In the genomic region with DNA sequence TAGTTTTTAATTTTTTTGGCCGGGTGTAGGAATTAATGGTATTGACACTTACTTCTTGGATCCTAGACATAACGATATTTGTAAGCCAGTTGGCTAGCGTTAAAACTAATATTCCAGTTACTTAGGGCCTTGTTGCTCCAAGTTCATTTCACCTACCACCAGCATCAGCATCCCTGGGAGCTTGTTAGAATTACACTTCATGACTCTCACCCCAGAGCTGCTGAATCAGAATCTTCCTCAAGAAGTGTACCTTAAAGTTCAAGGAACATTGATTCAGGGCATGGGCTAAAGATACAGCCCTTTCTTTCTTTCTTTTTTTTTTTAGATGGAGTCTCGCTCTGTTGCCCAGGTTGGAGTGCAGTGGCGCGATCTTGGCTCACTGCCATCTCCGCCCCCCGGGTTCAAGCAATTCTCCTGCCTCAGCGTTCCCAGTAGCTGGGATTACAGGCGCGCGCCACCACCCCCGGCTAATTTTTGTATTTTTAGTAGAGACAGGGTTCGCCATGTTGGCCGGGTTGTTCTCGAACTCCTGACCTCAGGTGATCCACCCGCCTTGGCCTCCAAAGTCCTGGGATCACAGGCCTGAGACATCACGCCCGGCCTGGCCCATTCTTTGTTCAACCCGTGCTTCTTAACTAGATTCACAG, we compare ENCODE assay signal across 8 cellular contexts. TPM values are rescaled to one million over a fixed set of nuclear protein-coding genes. Genes with fewer than 3 reads are reported as not detected.
DNase-seq lines count a peak whose midpoint lies in the region; ATAC-seq and TF ChIP-seq lines count a peak whose summit lies in the region.
"Had no signal": no experiment of that assay in that cellular context is flagged by ENCODE, and none has a peak within 500 bp of the region (broad histone marks: within the 10 kb centered on the region; RNA-seq: fewer than 3 reads in every experiment).

No MANE protein-coding gene starts in this region.

- no peaks in the 10 kb centered on the region for H3K9me2 ChIP-seq in neural cell (ENCODE audit: insufficient read depth, low read length)

- H3K4me1 ChIP-seq in ES-I3 (ENCODE audit: insufficient read depth, low read length): peaks cover 8% of the 10 kb centered on the region; the same call in 1 of the 2 replicates

- no peak for TF ChIP-seq RAD21 in neural cell (conservative IDR thresholded peaks at IDR 0.05)

- no peaks in the 10 kb centered on the region for H3F3A ChIP-seq in neural cell (ENCODE audit: insufficient read depth, low read length, poor library complexity, severe bottlenecking)

- DNase-seq in LNCaP clone FGC (ENCODE audit: low read depth): no peak
- DNase-seq in central memory CD8-positive, alpha-beta T cell (ENCODE audit: low spot score in 2 of 2): no peak
- DNase-seq in NCI-H2029 (lab: John Stamatoyannopoulos, UW): no peak
- DNase-seq in NCI-H2107 (lab: John Stamatoyannopoulos, UW): no peak
- DNase-seq: caudate nucleus had no signal

- peak overlapping the region; percentile 86 for H3K4me3 Mint-ChIP-seq in central memory CD8-positive, alpha-beta T cell

- H3K9ac ChIP-seq in ES-I3 (ENCODE audit: low read depth, low read length) (peak overlapping the region; percentile 94; the same call in 1 of the 2 replicates), neural cell (ENCODE audit: low read length) (no peak overlapping the region)

- peak overlapping the region; percentile 70 for H3K4me2 ChIP-seq in neural cell (ENCODE audit: low read length)

- H3K9me3 Mint-ChIP-seq in central memory CD8-positive, alpha-beta T cell: no peaks in the 10 kb centered on the region

- no peak for ATAC-seq in central memory CD8-positive, alpha-beta T cell (replicated peaks; ENCODE audit: extremely low read depth, poor library complexity, severe bottlenecking)
- no peak for ATAC-seq in HG03196 (IDR thresholded peaks at IDR 0.05; ENCODE audit: unreplicated experiment)

- TF ChIP-seq EP300 in neural cell (conservative IDR thresholded peaks at IDR 0.05; ENCODE audit: poor library complexity, severe bottlenecking): no peak

- no peaks in the 10 kb centered on the region for H3K27me3 ChIP-seq in neural cell (ENCODE audit: insufficient read depth, low read depth, low read length)

- H3K4me3 ChIP-seq in LNCaP clone FGC (ENCODE audit: low read depth, low read length): peak overlapping the region; percentile 87
- H3K4me3 ChIP-seq in neural cell (ENCODE audit: low read length): peak overlapping the region; percentile 87

- TF ChIP-seq CTCF in LNCaP clone FGC (IDR thresholded peaks at IDR 0.05; ENCODE audit: control insufficient read depth, extremely low read depth, insufficient read depth) (no peak), neural cell (IDR thresholded peaks at IDR 0.05; ENCODE audit: poor library complexity, severe bottlenecking) (no peak)

- H3K36me3 Mint-ChIP-seq in central memory CD8-positive, alpha-beta T cell (ENCODE audit: insufficient read depth): peaks cover 17% of the 10 kb centered on the region

- H3K27ac ChIP-seq in neural cell (ENCODE audit: low read length): no peak overlapping the region

- peak overlapping the region; percentile 96 for H3K27ac Mint-ChIP-seq in central memory CD8-positive, alpha-beta T cell (ENCODE audit: low read depth)

- H3K27me3 Mint-ChIP-seq in central memory CD8-positive, alpha-beta T cell: no peaks in the 10 kb centered on the region

- H3K79me2 ChIP-seq in neural cell (replicated peaks; ENCODE audit: insufficient read depth, low read length): peaks cover 16% of the 10 kb centered on the region

- H3K9me3 ChIP-seq in ES-I3 (ENCODE audit: control insufficient read depth, insufficient read depth, low read length) (no peaks in the 10 kb centered on the region), neural cell (ENCODE audit: low read length) (no peaks in the 10 kb centered on the region)

- no peaks in the 10 kb centered on the region for H4K20me1 ChIP-seq in neural cell (ENCODE audit: insufficient read depth)

- H3K4me1 Mint-ChIP-seq in central memory CD8-positive, alpha-beta T cell: peaks cover 33% of the 10 kb centered on the region

- H2AFZ ChIP-seq in neural cell (ENCODE audit: low read depth, low read length): no peak overlapping the region

- no peaks in the 10 kb centered on the region for H3K36me3 ChIP-seq in ES-I3 (ENCODE audit: insufficient read depth, low read length)
- H3K36me3 ChIP-seq in neural cell (ENCODE audit: insufficient read depth, low read length): no peaks in the 10 kb centered on the region

TF ChIP-seq in neural cell, 6 proteins besides CTCF, POLR2A, EP300 and RAD21:
- TF ChIP-seq SMC3 (conservative IDR thresholded peaks at IDR 0.05; ENCODE audit: poor library complexity) (no peak), TAF1 (IDR thresholded peaks at IDR 0.05; ENCODE audit: low read depth) (no peak), EZH2 (IDR thresholded peaks at IDR 0.05; ENCODE audit: borderline replicate concordance, insufficient read depth, low read length, poor library complexity, severe bottlenecking) (no peak), MXI1 (conservative IDR thresholded peaks at IDR 0.05; ENCODE audit: poor library complexity, severe bottlenecking) (no peak), POLR2AphosphoS5 (IDR thresholded peaks at IDR 0.05) (no peak)
- TF ChIP-seq, protein P1, sequence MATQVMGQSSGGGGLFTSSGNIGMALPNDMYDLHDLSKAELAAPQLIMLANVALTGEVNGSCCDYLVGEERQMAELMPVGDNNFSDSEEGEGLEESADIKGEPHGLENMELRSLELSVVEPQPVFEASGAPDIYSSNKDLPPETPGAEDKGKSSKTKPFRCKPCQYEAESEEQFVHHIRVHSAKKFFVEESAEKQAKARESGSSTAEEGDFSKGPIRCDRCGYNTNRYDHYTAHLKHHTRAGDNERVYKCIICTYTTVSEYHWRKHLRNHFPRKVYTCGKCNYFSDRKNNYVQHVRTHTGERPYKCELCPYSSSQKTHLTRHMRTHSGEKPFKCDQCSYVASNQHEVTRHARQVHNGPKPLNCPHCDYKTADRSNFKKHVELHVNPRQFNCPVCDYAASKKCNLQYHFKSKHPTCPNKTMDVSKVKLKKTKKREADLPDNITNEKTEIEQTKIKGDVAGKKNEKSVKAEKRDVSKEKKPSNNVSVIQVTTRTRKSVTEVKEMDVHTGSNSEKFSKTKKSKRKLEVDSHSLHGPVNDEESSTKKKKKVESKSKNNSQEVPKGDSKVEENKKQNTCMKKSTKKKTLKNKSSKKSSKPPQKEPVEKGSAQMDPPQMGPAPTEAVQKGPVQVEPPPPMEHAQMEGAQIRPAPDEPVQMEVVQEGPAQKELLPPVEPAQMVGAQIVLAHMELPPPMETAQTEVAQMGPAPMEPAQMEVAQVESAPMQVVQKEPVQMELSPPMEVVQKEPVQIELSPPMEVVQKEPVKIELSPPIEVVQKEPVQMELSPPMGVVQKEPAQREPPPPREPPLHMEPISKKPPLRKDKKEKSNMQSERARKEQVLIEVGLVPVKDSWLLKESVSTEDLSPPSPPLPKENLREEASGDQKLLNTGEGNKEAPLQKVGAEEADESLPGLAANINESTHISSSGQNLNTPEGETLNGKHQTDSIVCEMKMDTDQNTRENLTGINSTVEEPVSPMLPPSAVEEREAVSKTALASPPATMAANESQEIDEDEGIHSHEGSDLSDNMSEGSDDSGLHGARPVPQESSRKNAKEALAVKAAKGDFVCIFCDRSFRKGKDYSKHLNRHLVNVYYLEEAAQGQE (IDR thresholded peaks at IDR 0.05; ENCODE audit: borderline replicate concordance): no peak
TF ChIP-seq in neural cell: peak in this region for 0.

RNA-seq across cellular contexts. Expression of a gene that starts 1.1 kb away (rescaled TPM):
- 6.4 and 8.2 TPM in 2 replicates for polyA plus RNA-seq in neural cell
- polyA minus RNA-seq in neural cell: 12.9 and 16.6 TPM in 2 replicates

RNA-seq across cellular contexts. Expression of a gene that starts 2.2 kb away (rescaled TPM):
- polyA plus RNA-seq in neural cell: 28.0 and 29.6 TPM in 2 replicates
- 16.1 and 21.0 TPM in 2 replicates for polyA minus RNA-seq in neural cell
